Comparison of ENCODE assay signal across 14 cellular contexts in genomic region chr17:77482375-77483127, GRCh38.
DNase-seq lines count a peak whose midpoint lies in the region; ATAC-seq and TF ChIP-seq lines count a peak whose summit lies in the region.
"Had no signal": no experiment of that assay in that cellular context is flagged by ENCODE, and none has a peak within 500 bp of the region (broad histone marks: within the 10 kb centered on the region; RNA-seq: fewer than 3 reads in every experiment).

No MANE protein-coding gene starts in this region.

- H3K9ac ChIP-seq in BLaER1 (peak overlapping the region; percentile 61), DND-41 (ENCODE audit: low read depth, low read length) (no peak overlapping the region)

- WGBS in gastroesophageal sphincter (ENCODE audit: low coverage in 1 of 2), 2 donors: no CpG with 5 or more reads among the region's 25 CpGs

- H3K9me3 ChIP-seq in BLaER1 (no peaks in the 10 kb centered on the region), DND-41 (ENCODE audit: insufficient read depth, low read length, severe bottlenecking) (no peaks in the 10 kb centered on the region), gastroesophageal sphincter (no peaks in the 10 kb centered on the region)

- H3K27me3 ChIP-seq in BLaER1 (no peaks in the 10 kb centered on the region), DND-41 (ENCODE audit: insufficient read depth, low read length, poor library complexity) (no peaks in the 10 kb centered on the region), gastroesophageal sphincter (no peaks in the 10 kb centered on the region)

- H3K4me3 ChIP-seq in BLaER1 (peak overlapping the region; percentile 5; the same call in 1 of the 2 replicates), DND-41 (ENCODE audit: low read depth in 1 of 2, low read length in 2 of 2) (no peak overlapping the region), gastroesophageal sphincter (no peak overlapping the region)

- TF ChIP-seq CTCF in DND-41 (IDR thresholded peaks at IDR 0.05; ENCODE audit: borderline replicate concordance, extremely low read depth, low read length, poor library complexity, severe bottlenecking) (peak; percentile 19), gastroesophageal sphincter (IDR thresholded peaks at IDR 0.05) (no peak)

- H3K4me2 ChIP-seq in BLaER1: peak overlapping the region; percentile 92
- H3K4me2 ChIP-seq in DND-41 (ENCODE audit: insufficient read depth, low read length): no peak overlapping the region

- H3K27ac ChIP-seq in BLaER1 (peak overlapping the region; percentile 93), DND-41 (ENCODE audit: low read length) (no peak overlapping the region), gastroesophageal sphincter (peak overlapping the region in 3 of 4 donors; percentile 29 to 91 (median 87))

- DNase-seq in DND-41: no peak
- DNase-seq in sciatic nerve (ENCODE audit: low spot score): peak; percentile 64
- DNase-seq in SK-N-DZ (ENCODE audit: low spot score): no peak
- no peak for DNase-seq in HK-2 (ENCODE audit: unreplicated experiment)
- no peak for DNase-seq in OCI-M1 (lab: John Stamatoyannopoulos, UW)
- DNase-seq: COR-L47, DMS 273 treated with DMSO at 0.1 percent for 48 hours, NCI-H1417 treated with DMSO at 0.1 percent for 48 hours, NCI-H187 treated with DMSO at 0.1 percent for 48 hours, NCI-H2227 treated with DMSO at 0.1 percent for 48 hours, NCI-H510A treated with DMSO at 0.1 percent for 48 hours, NCI-H82 had no signal

- peaks cover 98% of the 10 kb centered on the region for H4K20me1 ChIP-seq in BLaER1
- H4K20me1 ChIP-seq in DND-41 (ENCODE audit: insufficient read depth, low read length): peaks cover 99% of the 10 kb centered on the region

- peaks cover 99% of the 10 kb centered on the region for H3K79me2 ChIP-seq in DND-41 (ENCODE audit: insufficient read depth, low read length)

- intact Hi-C loops in sciatic nerve (cut with DNase I): no loop called here

- no peak for ATAC-seq in DND-41 (ENCODE audit: insufficient read depth, low read depth)
- ATAC-seq in gastroesophageal sphincter: no peak
- ATAC-seq in sciatic nerve: no peak

- TF ChIP-seq EP300 in gastroesophageal sphincter (IDR thresholded peaks at IDR 0.05): no peak

- no peak for TF ChIP-seq POLR2A in gastroesophageal sphincter (IDR thresholded peaks at IDR 0.05)

- H3K36me3 ChIP-seq in BLaER1: peaks cover 69% of the 10 kb centered on the region
- H3K36me3 ChIP-seq in DND-41 (ENCODE audit: insufficient read depth, low read length): peaks cover 96% of the 10 kb centered on the region
- H3K36me3 ChIP-seq in gastroesophageal sphincter: peaks cover 0 to 37% of the 10 kb centered on the region in 2 donors

- H3K4me1 ChIP-seq in BLaER1: peaks cover 92% of the 10 kb centered on the region
- H3K4me1 ChIP-seq in DND-41 (ENCODE audit: insufficient read depth, low read length): peaks cover 2% of the 10 kb centered on the region; the same call in 1 of the 2 replicates
- peaks cover 11 to 64% (median 36%) of the 10 kb centered on the region in 3 donors for H3K4me1 ChIP-seq in gastroesophageal sphincter

- H2AFZ ChIP-seq in DND-41 (ENCODE audit: low read depth, low read length): no peak overlapping the region
